1 cellular context compared by ENCODE assay signal in the genomic region with DNA sequence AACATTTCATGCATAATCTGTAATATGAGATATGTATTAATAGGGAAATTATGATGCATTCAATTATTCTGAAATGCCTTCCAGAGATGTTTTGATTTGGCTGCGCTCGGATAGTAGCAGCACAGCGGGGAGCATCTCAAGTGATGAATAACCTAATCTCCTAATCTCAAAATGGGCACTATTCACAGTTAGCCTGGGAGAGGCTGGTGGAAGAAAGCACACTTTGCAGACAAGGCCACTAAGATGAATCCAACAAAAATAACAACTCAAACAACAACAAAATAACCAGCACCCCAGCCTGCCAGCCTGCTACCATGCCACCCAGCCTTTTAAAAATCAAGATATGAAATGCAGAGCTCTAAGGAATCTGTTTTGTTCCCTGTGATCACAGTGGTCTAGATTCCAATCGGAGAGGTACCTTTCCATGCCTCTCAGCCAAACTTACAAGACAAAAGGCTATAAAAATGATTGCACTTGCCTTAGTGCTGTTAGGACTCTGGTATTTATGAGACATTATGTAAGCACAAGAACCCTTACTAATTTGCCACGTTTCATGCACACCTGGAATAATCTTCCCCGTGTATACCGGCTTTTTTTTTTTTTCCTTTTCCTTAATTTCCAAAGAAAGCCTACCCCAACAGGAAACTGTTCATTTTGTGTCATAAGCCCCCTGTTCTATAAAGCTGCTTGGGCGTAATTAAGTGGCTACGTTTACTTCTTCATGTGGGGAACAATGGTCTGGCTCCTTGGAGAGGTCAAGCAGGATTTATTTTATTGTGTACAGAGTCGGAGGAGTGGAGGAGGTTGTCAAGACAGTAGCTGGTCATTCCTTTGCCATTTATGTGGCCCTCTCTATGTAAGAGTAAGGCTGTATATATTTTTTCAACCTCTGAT.
TF ChIP-seq lines count a peak whose summit lies in the region.

No MANE protein-coding gene starts in this region.

TF ChIP-seq in GM23338, 12 proteins besides CTCF, POLR2A, EP300 and RAD21 (continued from another document):
- TF ChIP-seq, protein P1, sequence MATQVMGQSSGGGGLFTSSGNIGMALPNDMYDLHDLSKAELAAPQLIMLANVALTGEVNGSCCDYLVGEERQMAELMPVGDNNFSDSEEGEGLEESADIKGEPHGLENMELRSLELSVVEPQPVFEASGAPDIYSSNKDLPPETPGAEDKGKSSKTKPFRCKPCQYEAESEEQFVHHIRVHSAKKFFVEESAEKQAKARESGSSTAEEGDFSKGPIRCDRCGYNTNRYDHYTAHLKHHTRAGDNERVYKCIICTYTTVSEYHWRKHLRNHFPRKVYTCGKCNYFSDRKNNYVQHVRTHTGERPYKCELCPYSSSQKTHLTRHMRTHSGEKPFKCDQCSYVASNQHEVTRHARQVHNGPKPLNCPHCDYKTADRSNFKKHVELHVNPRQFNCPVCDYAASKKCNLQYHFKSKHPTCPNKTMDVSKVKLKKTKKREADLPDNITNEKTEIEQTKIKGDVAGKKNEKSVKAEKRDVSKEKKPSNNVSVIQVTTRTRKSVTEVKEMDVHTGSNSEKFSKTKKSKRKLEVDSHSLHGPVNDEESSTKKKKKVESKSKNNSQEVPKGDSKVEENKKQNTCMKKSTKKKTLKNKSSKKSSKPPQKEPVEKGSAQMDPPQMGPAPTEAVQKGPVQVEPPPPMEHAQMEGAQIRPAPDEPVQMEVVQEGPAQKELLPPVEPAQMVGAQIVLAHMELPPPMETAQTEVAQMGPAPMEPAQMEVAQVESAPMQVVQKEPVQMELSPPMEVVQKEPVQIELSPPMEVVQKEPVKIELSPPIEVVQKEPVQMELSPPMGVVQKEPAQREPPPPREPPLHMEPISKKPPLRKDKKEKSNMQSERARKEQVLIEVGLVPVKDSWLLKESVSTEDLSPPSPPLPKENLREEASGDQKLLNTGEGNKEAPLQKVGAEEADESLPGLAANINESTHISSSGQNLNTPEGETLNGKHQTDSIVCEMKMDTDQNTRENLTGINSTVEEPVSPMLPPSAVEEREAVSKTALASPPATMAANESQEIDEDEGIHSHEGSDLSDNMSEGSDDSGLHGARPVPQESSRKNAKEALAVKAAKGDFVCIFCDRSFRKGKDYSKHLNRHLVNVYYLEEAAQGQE (IDR thresholded peaks at IDR 0.05; ENCODE audit: unreplicated experiment), result no peak
- no peak for TF ChIP-seq EZH2 (IDR thresholded peaks at IDR 0.05; ENCODE audit: low read depth, unreplicated experiment)
- no peak for TF ChIP-seq NANOG (IDR thresholded peaks at IDR 0.05; ENCODE audit: borderline replicate concordance)
- TF ChIP-seq STAT1 (IDR thresholded peaks at IDR 0.05; ENCODE audit: unreplicated experiment), result no peak
- TF ChIP-seq, protein P2, sequence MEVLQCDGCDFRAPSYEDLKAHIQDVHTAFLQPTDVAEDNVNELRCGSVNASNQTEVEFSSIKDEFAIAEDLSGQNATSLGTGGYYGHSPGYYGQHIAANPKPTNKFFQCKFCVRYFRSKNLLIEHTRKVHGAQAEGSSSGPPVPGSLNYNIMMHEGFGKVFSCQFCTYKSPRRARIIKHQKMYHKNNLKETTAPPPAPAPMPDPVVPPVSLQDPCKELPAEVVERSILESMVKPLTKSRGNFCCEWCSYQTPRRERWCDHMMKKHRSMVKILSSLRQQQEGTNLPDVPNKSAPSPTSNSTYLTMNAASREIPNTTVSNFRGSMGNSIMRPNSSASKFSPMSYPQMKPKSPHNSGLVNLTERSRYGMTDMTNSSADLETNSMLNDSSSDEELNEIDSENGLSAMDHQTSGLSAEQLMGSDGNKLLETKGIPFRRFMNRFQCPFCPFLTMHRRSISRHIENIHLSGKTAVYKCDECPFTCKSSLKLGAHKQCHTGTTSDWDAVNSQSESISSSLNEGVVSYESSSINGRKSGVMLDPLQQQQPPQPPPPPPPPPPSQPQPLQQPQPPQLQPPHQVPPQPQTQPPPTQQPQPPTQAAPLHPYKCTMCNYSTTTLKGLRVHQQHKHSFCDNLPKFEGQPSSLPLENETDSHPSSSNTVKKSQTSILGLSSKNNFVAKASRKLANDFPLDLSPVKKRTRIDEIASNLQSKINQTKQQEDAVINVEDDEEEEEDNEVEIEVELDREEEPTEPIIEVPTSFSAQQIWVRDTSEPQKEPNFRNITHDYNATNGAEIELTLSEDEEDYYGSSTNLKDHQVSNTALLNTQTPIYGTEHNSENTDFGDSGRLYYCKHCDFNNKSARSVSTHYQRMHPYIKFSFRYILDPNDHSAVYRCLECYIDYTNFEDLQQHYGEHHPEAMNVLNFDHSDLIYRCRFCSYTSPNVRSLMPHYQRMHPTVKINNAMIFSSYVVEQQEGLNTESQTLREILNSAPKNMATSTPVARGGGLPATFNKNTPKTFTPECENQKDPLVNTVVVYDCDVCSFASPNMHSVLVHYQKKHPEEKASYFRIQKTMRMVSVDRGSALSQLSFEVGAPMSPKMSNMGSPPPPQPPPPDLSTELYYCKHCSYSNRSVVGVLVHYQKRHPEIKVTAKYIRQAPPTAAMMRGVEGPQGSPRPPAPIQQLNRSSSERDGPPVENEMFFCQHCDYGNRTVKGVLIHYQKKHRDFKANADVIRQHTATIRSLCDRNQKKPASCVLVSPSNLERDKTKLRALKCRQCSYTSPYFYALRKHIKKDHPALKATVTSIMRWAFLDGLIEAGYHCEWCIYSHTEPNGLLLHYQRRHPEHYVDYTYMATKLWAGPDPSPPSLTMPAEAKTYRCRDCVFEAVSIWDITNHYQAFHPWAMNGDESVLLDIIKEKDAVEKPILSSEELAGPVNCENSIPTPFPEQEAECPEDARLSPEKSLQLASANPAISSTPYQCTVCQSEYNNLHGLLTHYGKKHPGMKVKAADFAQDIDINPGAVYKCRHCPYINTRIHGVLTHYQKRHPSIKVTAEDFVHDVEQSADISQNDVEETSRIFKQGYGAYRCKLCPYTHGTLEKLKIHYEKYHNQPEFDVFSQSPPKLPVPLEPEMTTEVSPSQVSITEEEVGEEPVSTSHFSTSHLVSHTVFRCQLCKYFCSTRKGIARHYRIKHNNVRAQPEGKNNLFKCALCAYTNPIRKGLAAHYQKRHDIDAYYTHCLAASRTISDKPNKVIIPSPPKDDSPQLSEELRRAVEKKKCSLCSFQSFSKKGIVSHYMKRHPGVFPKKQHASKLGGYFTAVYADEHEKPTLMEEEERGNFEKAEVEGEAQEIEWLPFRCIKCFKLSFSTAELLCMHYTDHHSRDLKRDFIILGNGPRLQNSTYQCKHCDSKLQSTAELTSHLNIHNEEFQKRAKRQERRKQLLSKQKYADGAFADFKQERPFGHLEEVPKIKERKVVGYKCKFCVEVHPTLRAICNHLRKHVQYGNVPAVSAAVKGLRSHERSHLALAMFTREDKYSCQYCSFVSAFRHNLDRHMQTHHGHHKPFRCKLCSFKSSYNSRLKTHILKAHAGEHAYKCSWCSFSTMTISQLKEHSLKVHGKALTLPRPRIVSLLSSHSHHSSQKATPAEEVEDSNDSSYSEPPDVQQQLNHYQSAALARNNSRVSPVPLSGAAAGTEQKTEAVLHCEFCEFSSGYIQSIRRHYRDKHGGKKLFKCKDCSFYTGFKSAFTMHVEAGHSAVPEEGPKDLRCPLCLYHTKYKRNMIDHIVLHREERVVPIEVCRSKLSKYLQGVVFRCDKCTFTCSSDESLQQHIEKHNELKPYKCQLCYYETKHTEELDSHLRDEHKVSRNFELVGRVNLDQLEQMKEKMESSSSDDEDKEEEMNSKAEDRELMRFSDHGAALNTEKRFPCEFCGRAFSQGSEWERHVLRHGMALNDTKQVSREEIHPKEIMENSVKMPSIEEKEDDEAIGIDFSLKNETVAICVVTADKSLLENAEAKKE (CRISPR knock-in tag; IDR thresholded peaks at IDR 0.05), result no peak
- TF ChIP-seq JUNB (IDR thresholded peaks at IDR 0.05; ENCODE audit: unreplicated experiment), result no peak
TF ChIP-seq in GM23338: peak in this region for 0.
